ENCODE assay signal across 21 cellular contexts in genomic region chr3:18870642-18871041, GRCh38.
DNase-seq lines count a peak whose midpoint lies in the region; ATAC-seq and TF ChIP-seq lines count a peak whose summit lies in the region.
"Had no signal": no experiment of that assay in that cellular context is flagged by ENCODE, and none has a peak within 500 bp of the region (broad histone marks: within the 10 kb centered on the region; RNA-seq: fewer than 3 reads in every experiment).

No MANE protein-coding gene starts in this region.

- peaks cover 9% of the 10 kb centered on the region for H3F3A ChIP-seq in SK-N-SH (replicated peaks; ENCODE audit: insufficient read depth)

- no peak overlapping the region for H3K4me3 Mint-ChIP-seq in activated CD8-positive, alpha-beta T cell treated with anti-CD3 and anti-CD28 coated beads for 36 hours
- H3K4me3 Mint-ChIP-seq in activated CD8-positive, alpha-beta T cell treated with anti-CD3 and anti-CD28 coated beads, Interleukin-2, amount 10 ng/mL, durations not matched to agents 7 days and 5 days, result no peak overlapping the region
- H3K4me3 Mint-ChIP-seq in MCF 10A (ENCODE audit: unreplicated experiment), result no peak overlapping the region
- H3K4me3 Mint-ChIP-seq in stimulated activated effector memory CD8-positive, alpha-beta T cell treated with anti-CD3 and anti-CD28 coated beads, Interleukin-12 subunit alpha, Interleukin-12 subunit beta, amount 100 ng/mL, for 72 hours, result peak overlapping the region; percentile 27
- H3K4me3 Mint-ChIP-seq: CD4-positive, alpha-beta memory T cell; H9 had no signal

- dilution Hi-C loops in mammary epithelial cell (cut with HindIII; ENCODE audit: low sequenced_read_pairs), result no loop called here

- TF ChIP-seq CTCF in activated CD8-positive, alpha-beta T cell treated with anti-CD3 and anti-CD28 coated beads for 36 hours (IDR thresholded peaks at IDR 0.05), result no peak
- TF ChIP-seq CTCF in MCF 10A (IDR thresholded peaks at IDR 0.05; ENCODE audit: unreplicated experiment) (no peak), mammary epithelial cell (conservative IDR thresholded peaks at IDR 0.05 in 1 of 2, IDR thresholded peaks at IDR 0.05 in 1 of 2; ENCODE audit: extremely low read depth in 1 of 2, insufficient read depth in 1 of 2, low read depth in 1 of 2, low read length in 2 of 2) (no peak), SK-N-SH (IDR thresholded peaks at IDR 0.05) (no peak)

- H3K27me3 ChIP-seq in mammary epithelial cell (ENCODE audit: insufficient read depth, low read length) (no peaks in the 10 kb centered on the region), SK-N-SH (ENCODE audit: insufficient read depth) (no peaks in the 10 kb centered on the region)
- H3K27me3 ChIP-seq: BLaER1 had no signal

- POLR2A ChIA-PET in activated CD8-positive, alpha-beta T cell treated with anti-CD3 and anti-CD28 coated beads for 36 hours (lab: Charles Lee), result no interaction called here
- POLR2A ChIA-PET in activated CD8-positive, alpha-beta T cell treated with anti-CD3 and anti-CD28 coated beads, Interleukin-2, amount 10 ng/mL, durations not matched to agents 7 days and 5 days (lab: Charles Lee), result no interaction called here
- POLR2A ChIA-PET in MCF 10A (lab: Yijun Ruan, JAX), result interaction anchor here (0.8 kb wide), 1 partner anchor 15 kb away, joined by 3 read pairs; no protein-coding TSS in a partner anchor
- POLR2A ChIA-PET in SK-N-SH (lab: Yijun Ruan, JAX), result no interaction called here

- H2AFZ ChIP-seq in mammary epithelial cell (ENCODE audit: low read depth, low read length), result no peak overlapping the region
- H2AFZ ChIP-seq in SK-N-SH (ENCODE audit: low read depth), result no peak overlapping the region
- H2AFZ ChIP-seq: PC-9 had no signal

- intact Hi-C loops in activated CD8-positive, alpha-beta T cell treated with anti-CD3 and anti-CD28 coated beads for 36 hours (cut with micrococcal nuclease), result no loop called here
- intact Hi-C loops in MCF 10A (cut with micrococcal nuclease), result no loop called here
- intact Hi-C loops in mammary epithelial cell (cut with micrococcal nuclease), result no loop called here

- H3K4me3 ChIP-seq in mammary epithelial cell (replicated peaks in 1 of 3; ENCODE audit: insufficient read depth in 1 of 3, low read depth in 2 of 3, low read length in 3 of 3), result no peak overlapping the region
- H3K4me3 ChIP-seq in SK-N-SH (ENCODE audit: low read depth in 2 of 2, low read length in 1 of 2), result no peak overlapping the region
- H3K4me3 ChIP-seq: A549, BLaER1, PC-9 had no signal

- H4K20me1 ChIP-seq in mammary epithelial cell (ENCODE audit: insufficient read depth, low read length) (no peaks in the 10 kb centered on the region), SK-N-SH (ENCODE audit: insufficient read depth) (no peaks in the 10 kb centered on the region)
- H4K20me1 ChIP-seq: BLaER1 had no signal

- H3K4me1 ChIP-seq in mammary epithelial cell (ENCODE audit: insufficient read depth, low read length), result no peaks in the 10 kb centered on the region
- H3K4me1 ChIP-seq in SK-N-SH (ENCODE audit: control insufficient read depth in 1 of 2, insufficient read depth in 2 of 2, low read depth in 1 of 2, low read length in 1 of 2), result no peaks in the 10 kb centered on the region
- H3K4me1 ChIP-seq: A549, BLaER1 had no signal

- no peaks in the 10 kb centered on the region for H3K36me3 ChIP-seq in mammary epithelial cell (ENCODE audit: insufficient read depth, low read length)
- H3K36me3 ChIP-seq in SK-N-SH (replicated peaks in 1 of 2; ENCODE audit: control insufficient read depth in 1 of 2, insufficient read depth in 2 of 2, low read length in 1 of 2), result no peaks in the 10 kb centered on the region
- H3K36me3 ChIP-seq: BLaER1 had no signal

- no peak overlapping the region for H3K27ac Mint-ChIP-seq in activated CD8-positive, alpha-beta T cell treated with anti-CD3 and anti-CD28 coated beads for 36 hours
- H3K27ac Mint-ChIP-seq in activated CD8-positive, alpha-beta T cell treated with anti-CD3 and anti-CD28 coated beads, Interleukin-2, amount 10 ng/mL, durations not matched to agents 7 days and 5 days, result no peak overlapping the region
- H3K27ac Mint-ChIP-seq in MCF 10A (ENCODE audit: low read depth, unreplicated experiment), result peak overlapping the region; percentile 17
- no peak overlapping the region for H3K27ac Mint-ChIP-seq in stimulated activated effector memory CD8-positive, alpha-beta T cell treated with anti-CD3 and anti-CD28 coated beads, Interleukin-12 subunit alpha, Interleukin-12 subunit beta, amount 100 ng/mL, for 72 hours
- H3K27ac Mint-ChIP-seq: CD4-positive, alpha-beta memory T cell; H9 had no signal

- H3K79me2 ChIP-seq in mammary epithelial cell (ENCODE audit: insufficient read depth, low read length) (no peaks in the 10 kb centered on the region), SK-N-SH (ENCODE audit: insufficient read depth) (no peaks in the 10 kb centered on the region)

- BruUV-seq in MCF 10A (replicated peaks; lab: Mats Ljungman, UMichigan), result no TSS peak
- no TSS peak for BruUV-seq in mammary epithelial cell (replicated peaks; lab: Mats Ljungman, UMichigan)

- no peak overlapping the region for H3K9ac ChIP-seq in mammary epithelial cell (ENCODE audit: insufficient read depth, low read length)
- no peak overlapping the region for H3K9ac ChIP-seq in SK-N-SH
- H3K9ac ChIP-seq: BLaER1 had no signal

- in situ Hi-C loops in mammary epithelial cell (cut with MboI; ENCODE audit: low sequenced_read_pairs in 2 of 2), result no loop called here

- TF ChIP-seq RAD21 in SK-N-SH (IDR thresholded peaks at IDR 0.05; ENCODE audit: low read length), result no peak

- H3K27ac ChIP-seq in mammary epithelial cell (ENCODE audit: insufficient read depth, low read depth, low read length), result no peak overlapping the region
- peak overlapping the region in 1 of 2 experiments; percentile 31; a peak in 2 of 4 replicates for H3K27ac ChIP-seq in SK-N-SH (ENCODE audit: low read depth in 2 of 2, low read length in 1 of 2)
- H3K27ac ChIP-seq: A549, BLaER1, PC-9 had no signal

- H3K4me2 ChIP-seq in mammary epithelial cell (ENCODE audit: insufficient read depth, low read depth, low read length) (no peak overlapping the region), SK-N-SH (no peak overlapping the region)
- H3K4me2 ChIP-seq: A549, BLaER1, PC-9 had no signal

- H3K9me2 ChIP-seq in SK-N-SH, result no peaks in the 10 kb centered on the region

- H3K36me3 Mint-ChIP-seq in activated CD8-positive, alpha-beta T cell treated with anti-CD3 and anti-CD28 coated beads for 36 hours (ENCODE audit: low read depth), result no peaks in the 10 kb centered on the region
- H3K36me3 Mint-ChIP-seq in activated CD8-positive, alpha-beta T cell treated with anti-CD3 and anti-CD28 coated beads, Interleukin-2, amount 10 ng/mL, durations not matched to agents 7 days and 5 days (ENCODE audit: low read depth), result no peaks in the 10 kb centered on the region
- H3K36me3 Mint-ChIP-seq in MCF 10A (ENCODE audit: insufficient read depth, unreplicated experiment), result no peaks in the 10 kb centered on the region
- H3K36me3 Mint-ChIP-seq in stimulated activated effector memory CD8-positive, alpha-beta T cell treated with anti-CD3 and anti-CD28 coated beads, Interleukin-12 subunit alpha, Interleukin-12 subunit beta, amount 100 ng/mL, for 72 hours, result no peaks in the 10 kb centered on the region
- H3K36me3 Mint-ChIP-seq: CD4-positive, alpha-beta memory T cell had no signal

- WGBS in mammary epithelial cell (ENCODE audit: low coverage, missing lambda C conversion rate), result 38% methylated on average over 2 of the region's 2 CpGs
- WGBS in SK-N-SH (ENCODE audit: low lambda C conversion rate), result 14% methylated on average over 2 of the region's 2 CpGs

- no peaks in the 10 kb centered on the region for H3K27me3 Mint-ChIP-seq in activated CD8-positive, alpha-beta T cell treated with anti-CD3 and anti-CD28 coated beads for 36 hours
- H3K27me3 Mint-ChIP-seq in activated CD8-positive, alpha-beta T cell treated with anti-CD3 and anti-CD28 coated beads, Interleukin-2, amount 10 ng/mL, durations not matched to agents 7 days and 5 days (ENCODE audit: low read depth), result no peaks in the 10 kb centered on the region
- no peaks in the 10 kb centered on the region for H3K27me3 Mint-ChIP-seq in MCF 10A (ENCODE audit: insufficient read depth, unreplicated experiment)

- H3K4me1 Mint-ChIP-seq in activated CD8-positive, alpha-beta T cell treated with anti-CD3 and anti-CD28 coated beads for 36 hours (ENCODE audit: low read depth), result peaks cover 41% of the 10 kb centered on the region
- no peaks in the 10 kb centered on the region for H3K4me1 Mint-ChIP-seq in activated CD8-positive, alpha-beta T cell treated with anti-CD3 and anti-CD28 coated beads, Interleukin-2, amount 10 ng/mL, durations not matched to agents 7 days and 5 days (ENCODE audit: low read depth)
- peaks cover 14% of the 10 kb centered on the region for H3K4me1 Mint-ChIP-seq in MCF 10A (ENCODE audit: insufficient read depth, unreplicated experiment)
- peaks cover 18% of the 10 kb centered on the region for H3K4me1 Mint-ChIP-seq in stimulated activated effector memory CD8-positive, alpha-beta T cell treated with anti-CD3 and anti-CD28 coated beads, Interleukin-12 subunit alpha, Interleukin-12 subunit beta, amount 100 ng/mL, for 72 hours

- CTCF ChIA-PET in activated CD8-positive, alpha-beta T cell treated with anti-CD3 and anti-CD28 coated beads for 36 hours (lab: Charles Lee), result interaction anchor here (0.9 to 2.2 kb wide), 2 partner anchors 14 to 118 kb away, joined by 3 to 8 read pairs; no protein-coding TSS in a partner anchor
- CTCF ChIA-PET in activated CD8-positive, alpha-beta T cell treated with anti-CD3 and anti-CD28 coated beads, Interleukin-2, amount 10 ng/mL, durations not matched to agents 7 days and 5 days (lab: Charles Lee), result interaction anchor here (0.7 to 1.2 kb wide), 2 partner anchors 10 to 48 kb away, joined by 3 read pairs; no protein-coding TSS in a partner anchor
- CTCF ChIA-PET in MCF 10A (lab: Yijun Ruan, JAX) (no interaction called here), mammary epithelial cell (lab: Charles Lee; ENCODE audit: low non-redundant PET) (no interaction called here), SK-N-SH (lab: Yijun Ruan, JAX) (interaction anchor here (1.2 kb wide), 1 partner anchor 11 kb away, joined by 3 read pairs; no protein-coding TSS in a partner anchor)

- peak; percentile 24 for ATAC-seq in activated CD8-positive, alpha-beta T cell treated with anti-CD3 and anti-CD28 coated beads for 36 hours
- no peak for ATAC-seq in activated CD8-positive, alpha-beta T cell treated with anti-CD3 and anti-CD28 coated beads, Interleukin-2, amount 10 ng/mL, durations not matched to agents 7 days and 5 days
- peak; percentile 55 for ATAC-seq in stimulated activated effector memory CD8-positive, alpha-beta T cell treated with anti-CD3 and anti-CD28 coated beads, Interleukin-12 subunit alpha, Interleukin-12 subunit beta, amount 100 ng/mL, for 72 hours
- ATAC-seq in GM21576 (IDR thresholded peaks at IDR 0.05; ENCODE audit: unreplicated experiment), result no peak
- ATAC-seq: A549 had no signal

- TF ChIP-seq EP300 in SK-N-SH (IDR thresholded peaks at IDR 0.05; ENCODE audit: borderline replicate concordance in 1 of 2, low read depth in 1 of 2, low read length in 1 of 2), result no peak

- no peaks in the 10 kb centered on the region for H3K9me3 Mint-ChIP-seq in activated CD8-positive, alpha-beta T cell treated with anti-CD3 and anti-CD28 coated beads for 36 hours
- H3K9me3 Mint-ChIP-seq in activated CD8-positive, alpha-beta T cell treated with anti-CD3 and anti-CD28 coated beads, Interleukin-2, amount 10 ng/mL, durations not matched to agents 7 days and 5 days (ENCODE audit: insufficient read depth), result no peaks in the 10 kb centered on the region
- no peaks in the 10 kb centered on the region for H3K9me3 Mint-ChIP-seq in MCF 10A (ENCODE audit: unreplicated experiment)
- H3K9me3 Mint-ChIP-seq in stimulated activated effector memory CD8-positive, alpha-beta T cell treated with anti-CD3 and anti-CD28 coated beads, Interleukin-12 subunit alpha, Interleukin-12 subunit beta, amount 100 ng/mL, for 72 hours, result no peaks in the 10 kb centered on the region
- H3K9me3 Mint-ChIP-seq: H9 had no signal

- H3K9me3 ChIP-seq in mammary epithelial cell (replicated peaks; ENCODE audit: insufficient read depth, low read length) (no peaks in the 10 kb centered on the region), SK-N-SH (no peaks in the 10 kb centered on the region)
- H3K9me3 ChIP-seq: A549, BLaER1 had no signal

- DNase-seq in activated CD8-positive, alpha-beta T cell treated with anti-CD3 and anti-CD28 coated beads for 36 hours, result no peak
- no peak for DNase-seq in activated CD8-positive, alpha-beta T cell treated with anti-CD3 and anti-CD28 coated beads, Interleukin-2, amount 10 ng/mL, durations not matched to agents 7 days and 5 days
- no peak for DNase-seq in MCF 10A (ENCODE audit: unreplicated experiment)
- no peak for DNase-seq in mammary epithelial cell
- DNase-seq in SK-N-SH, result no peak
- no peak for DNase-seq in stimulated activated effector memory CD8-positive, alpha-beta T cell treated with anti-CD3 and anti-CD28 coated beads, Interleukin-12 subunit alpha, Interleukin-12 subunit beta, amount 100 ng/mL, for 72 hours (ENCODE audit: low spot score in 2 of 2)
- DNase-seq: CD4-positive, alpha-beta memory T cell; DMS153; GDM1; H9; KG1; MV-4-11; NCI-H187; NCI-H2107; NCI-H2227 treated with DMSO at 0.1 percent for 48 hours; NCI-H524; NCI-H82; PC-9 had no signal

Comparison
In these comparisons a context has a peak if more than half of its experiments do, and no peak if none do; other contexts are left out.
1. ATAC-seq: peak in activated CD8-positive, alpha-beta T cell treated with anti-CD3 and anti-CD28 coated beads for 36 hours (single experiment) and stimulated activated effector memory CD8-positive, alpha-beta T cell treated with anti-CD3 and anti-CD28 coated beads, Interleukin-12 subunit alpha, Interleukin-12 subunit beta, amount 100 ng/mL, for 72 hours (single experiment); none in activated CD8-positive, alpha-beta T cell treated with anti-CD3 and anti-CD28 coated beads, Interleukin-2, amount 10 ng/mL, durations not matched to agents 7 days and 5 days (single experiment) and GM21576 (single experiment).
2. CTCF ChIA-PET loops: an anchor here in activated CD8-positive, alpha-beta T cell treated with anti-CD3 and anti-CD28 coated beads for 36 hours (0.9 to 2.2 kb wide), activated CD8-positive, alpha-beta T cell treated with anti-CD3 and anti-CD28 coated beads, Interleukin-2, amount 10 ng/mL, durations not matched to agents 7 days and 5 days (0.7 to 1.2 kb wide) and SK-N-SH (1.2 kb wide); none called in MCF 10A and mammary epithelial cell.